18 cellular contexts compared by ENCODE assay signal in the genomic region with DNA sequence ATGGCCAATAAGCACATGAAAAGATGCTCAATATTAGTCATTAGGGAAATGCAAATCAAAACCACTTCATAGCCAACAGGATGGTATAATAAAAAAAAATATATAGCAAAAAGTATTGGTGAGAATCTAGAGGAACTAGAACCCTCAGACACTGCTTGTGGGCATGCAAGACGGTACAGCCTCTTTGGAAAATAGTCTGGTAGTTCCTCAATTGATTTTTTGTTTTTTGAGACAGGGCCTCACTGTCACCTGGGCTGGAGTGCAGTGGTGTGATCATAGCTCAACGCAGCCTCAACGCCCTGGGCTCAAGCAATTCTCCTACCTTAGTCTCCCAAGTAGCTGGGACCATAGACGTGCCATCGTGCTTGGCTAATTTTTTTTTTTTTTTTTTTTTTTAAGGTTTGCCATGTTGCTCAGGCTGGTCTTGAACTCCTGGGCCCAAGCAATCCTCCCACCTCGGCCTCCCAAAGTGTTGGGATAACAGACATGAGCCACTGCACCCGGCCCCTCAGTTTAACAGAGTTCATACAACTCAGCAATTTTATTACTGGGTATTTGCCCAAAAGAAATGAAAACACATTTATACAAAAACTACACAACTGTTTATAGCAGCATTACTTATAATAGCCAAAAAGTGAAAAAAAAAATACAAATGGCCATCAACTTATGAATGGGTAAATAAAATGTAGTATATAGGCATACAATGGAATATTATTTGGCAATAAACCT. TPM values are rescaled to one million over a fixed set of nuclear protein-coding genes. Genes with fewer than 3 reads are reported as not detected.
A peak's percentile ranks its signal among the peaks of the same experiment; 100 is the strongest.
DNase-seq lines count a peak whose midpoint lies in the region; ATAC-seq and TF ChIP-seq lines count a peak whose summit lies in the region.
"Had no signal": no experiment of that assay in that cellular context is flagged by ENCODE, and none has a peak within 500 bp of the region (broad histone marks: within the 10 kb centered on the region; RNA-seq: fewer than 3 reads in every experiment).

No MANE protein-coding gene starts in this region.

- H3K27ac Mint-ChIP-seq in activated CD4-positive, alpha-beta memory T cell treated with anti-CD3 and anti-CD28 coated beads, Interleukin-2, amount 10 ng/mL, durations not matched to agents 7 days and 5 days, result peak overlapping the region; percentile 52
- no peak overlapping the region for H3K27ac Mint-ChIP-seq in activated CD4-positive, alpha-beta memory T cell treated with anti-CD3 and anti-CD28 coated beads for 36 hours
- H3K27ac Mint-ChIP-seq in WTC11 (peak overlapping the region; percentile 13; the same call in 1 of the 2 replicates), type B pancreatic cell (peak overlapping the region; percentile 88)
- H3K27ac Mint-ChIP-seq: activated naive CD4-positive, alpha-beta T cell treated with anti-CD3 and anti-CD28 coated beads for 36 hours had no signal

- no peaks in the 10 kb centered on the region for H3K27me3 Mint-ChIP-seq in activated CD4-positive, alpha-beta memory T cell treated with anti-CD3 and anti-CD28 coated beads, Interleukin-2, amount 10 ng/mL, durations not matched to agents 7 days and 5 days
- no peaks in the 10 kb centered on the region for H3K27me3 Mint-ChIP-seq in activated CD4-positive, alpha-beta memory T cell treated with anti-CD3 and anti-CD28 coated beads for 36 hours
- H3K27me3 Mint-ChIP-seq in WTC11 (ENCODE audit: low read depth) (no peaks in the 10 kb centered on the region), type B pancreatic cell (peaks cover under 1% of the 10 kb centered on the region)

- no peak for TF ChIP-seq CTCF in WTC11 (IDR thresholded peaks at IDR 0.05)
- TF ChIP-seq CTCF in type B pancreatic cell (conservative IDR thresholded peaks at IDR 0.05), result no peak

- DNase-seq in activated CD4-positive, alpha-beta memory T cell treated with anti-CD3 and anti-CD28 coated beads, Interleukin-2, amount 10 ng/mL, durations not matched to agents 7 days and 5 days, result no peak
- DNase-seq in activated CD4-positive, alpha-beta memory T cell treated with anti-CD3 and anti-CD28 coated beads for 36 hours, result no peak
- DNase-seq in Kasumi-1 (lab: John Stamatoyannopoulos, UW), result peak; percentile 35 to 51
- no peak for DNase-seq in WTC11 (ENCODE audit: low spot score)
- DNase-seq in type B pancreatic cell (ENCODE audit: extremely low spot score, unreplicated experiment), result no peak
- DNase-seq in nucleus accumbens (lab: John Stamatoyannopoulos, UW), result no peak
- DNase-seq in A172 (ENCODE audit: low spot score), result no peak
- DNase-seq: activated naive CD4-positive, alpha-beta T cell treated with anti-CD3 and anti-CD28 coated beads for 36 hours; body of pancreas; effector memory CD4-positive, alpha-beta T cell; EL; H7; NCI-H2171 treated with DMSO at 0.1 percent for 48 hours; PC-9; stimulated activated CD4-positive, alpha-beta T cell treated with anti-CD3 and anti-CD28 coated beads, Interleukin-15, amount 100 ng/mL, for 24 hours; tibial artery had no signal

- peak overlapping the region; percentile 32 for H3K4me3 Mint-ChIP-seq in activated CD4-positive, alpha-beta memory T cell treated with anti-CD3 and anti-CD28 coated beads, Interleukin-2, amount 10 ng/mL, durations not matched to agents 7 days and 5 days
- no peak overlapping the region for H3K4me3 Mint-ChIP-seq in activated CD4-positive, alpha-beta memory T cell treated with anti-CD3 and anti-CD28 coated beads for 36 hours
- no peak overlapping the region for H3K4me3 Mint-ChIP-seq in WTC11
- no peak overlapping the region for H3K4me3 Mint-ChIP-seq in type B pancreatic cell
- H3K4me3 Mint-ChIP-seq: activated naive CD4-positive, alpha-beta T cell treated with anti-CD3 and anti-CD28 coated beads for 36 hours; mesothelial cell of epicardium had no signal

- H3K9me3 Mint-ChIP-seq in activated CD4-positive, alpha-beta memory T cell treated with anti-CD3 and anti-CD28 coated beads, Interleukin-2, amount 10 ng/mL, durations not matched to agents 7 days and 5 days, result no peaks in the 10 kb centered on the region
- H3K9me3 Mint-ChIP-seq in activated CD4-positive, alpha-beta memory T cell treated with anti-CD3 and anti-CD28 coated beads for 36 hours, result no peaks in the 10 kb centered on the region
- H3K9me3 Mint-ChIP-seq in WTC11 (no peaks in the 10 kb centered on the region), type B pancreatic cell (no peaks in the 10 kb centered on the region)
- H3K9me3 Mint-ChIP-seq: activated naive CD4-positive, alpha-beta T cell treated with anti-CD3 and anti-CD28 coated beads for 36 hours; mesothelial cell of epicardium had no signal

- H3K4me1 Mint-ChIP-seq in activated CD4-positive, alpha-beta memory T cell treated with anti-CD3 and anti-CD28 coated beads, Interleukin-2, amount 10 ng/mL, durations not matched to agents 7 days and 5 days, result peaks cover 61% of the 10 kb centered on the region
- peaks cover 31% of the 10 kb centered on the region for H3K4me1 Mint-ChIP-seq in activated CD4-positive, alpha-beta memory T cell treated with anti-CD3 and anti-CD28 coated beads for 36 hours (ENCODE audit: low read depth)
- H3K4me1 Mint-ChIP-seq in WTC11 (peaks cover 31% of the 10 kb centered on the region), type B pancreatic cell (ENCODE audit: unreplicated experiment) (peaks cover 33% of the 10 kb centered on the region)

- intact Hi-C loops in activated CD4-positive, alpha-beta memory T cell treated with anti-CD3 and anti-CD28 coated beads for 36 hours (cut with micrococcal nuclease), result no loop called here

- CTCF ChIA-PET in activated CD4-positive, alpha-beta memory T cell treated with anti-CD3 and anti-CD28 coated beads, Interleukin-2, amount 10 ng/mL, durations not matched to agents 7 days and 5 days (lab: Charles Lee), result interaction anchor here (0.9 to 1.5 kb wide), 2 partner anchors 33 to 44 kb away, joined by 3 read pairs; partner anchors contain the start of gene VPS33B
- CTCF ChIA-PET in activated CD4-positive, alpha-beta memory T cell treated with anti-CD3 and anti-CD28 coated beads for 36 hours (lab: Charles Lee), result interaction anchor here (1.1 kb wide), 1 partner anchor 55 kb away, joined by 4 read pairs; no protein-coding TSS in a partner anchor
- CTCF ChIA-PET in WTC11 (lab: Charles Lee), result interaction anchor here (0.6 to 4.7 kb wide), 6 partner anchors 32 to 280 kb away, joined by 3 to 26 read pairs (median 4); no protein-coding TSS in a partner anchor

- peaks cover 48% of the 10 kb centered on the region for H3K36me3 Mint-ChIP-seq in activated CD4-positive, alpha-beta memory T cell treated with anti-CD3 and anti-CD28 coated beads, Interleukin-2, amount 10 ng/mL, durations not matched to agents 7 days and 5 days (ENCODE audit: low read depth)
- peaks cover 15% of the 10 kb centered on the region for H3K36me3 Mint-ChIP-seq in activated CD4-positive, alpha-beta memory T cell treated with anti-CD3 and anti-CD28 coated beads for 36 hours
- H3K36me3 Mint-ChIP-seq in WTC11 (peaks cover 3% of the 10 kb centered on the region), type B pancreatic cell (peaks cover 3% of the 10 kb centered on the region)

- ATAC-seq in WTC11, result no peak
- no peak for ATAC-seq in GM19035 (IDR thresholded peaks at IDR 0.05; ENCODE audit: unreplicated experiment)
- ATAC-seq: body of pancreas had no signal

- POLR2A ChIA-PET in activated CD4-positive, alpha-beta memory T cell treated with anti-CD3 and anti-CD28 coated beads, Interleukin-2, amount 10 ng/mL, durations not matched to agents 7 days and 5 days (lab: Charles Lee), result interaction anchor here (1.1 kb wide), 1 partner anchor 10 kb away, joined by 4 read pairs; no protein-coding TSS in a partner anchor
- POLR2A ChIA-PET in activated CD4-positive, alpha-beta memory T cell treated with anti-CD3 and anti-CD28 coated beads for 36 hours (lab: Charles Lee), result no interaction called here
- POLR2A ChIA-PET in WTC11 (lab: Charles Lee), result interaction anchor here (0.6 kb wide), 1 partner anchor 52 kb away, joined by 3 read pairs; no protein-coding TSS in a partner anchor

RNA-seq across cellular contexts. Expression of gene PRC1, which starts 5.1 kb away (rescaled TPM):
- 100 to 1,000 TPM; 158 to 167 TPM for total RNA-seq in activated CD4-positive, alpha-beta memory T cell treated with anti-CD3 and anti-CD28 coated beads, Interleukin-2, amount 10 ng/mL, durations not matched to agents 7 days and 5 days
- 100 to 1,000 TPM; 151 to 158 TPM for total RNA-seq in activated CD4-positive, alpha-beta memory T cell treated with anti-CD3 and anti-CD28 coated beads for 36 hours
- 114 to 130 TPM (median 121 TPM) in 3 replicates for total RNA-seq in WTC11 (2021)
- 54.6 and 101 TPM in 2 replicates for total RNA-seq in type B pancreatic cell (ENCODE audit: low replicate concordance)
- 311 and 334 TPM in 2 replicates for total RNA-seq in A172 (2014; rRNA removed; shearing (Covaris generic))

RNA-seq across cellular contexts. Expression of gene VPS33B, which starts 33.2 kb away (rescaled TPM):
- total RNA-seq in activated CD4-positive, alpha-beta memory T cell treated with anti-CD3 and anti-CD28 coated beads, Interleukin-2, amount 10 ng/mL, durations not matched to agents 7 days and 5 days, result 10 to 100 TPM; 20.8 to 23.5 TPM
- total RNA-seq in activated CD4-positive, alpha-beta memory T cell treated with anti-CD3 and anti-CD28 coated beads for 36 hours, result 10 to 100 TPM; 26.4 to 26.5 TPM
- total RNA-seq in WTC11 (2021) (18.1 to 21.1 TPM (median 20.7 TPM) in 3 replicates), type B pancreatic cell (ENCODE audit: low replicate concordance) (20.2 and 25.5 TPM in 2 replicates)
- total RNA-seq in A172 (2014; rRNA removed; shearing (Covaris generic)), result 7.6 and 8.0 TPM in 2 replicates

RNA-seq across cellular contexts. Expression of gene RCCD1, which starts 34.5 kb away (rescaled TPM):
- 10 to 100 TPM; 31.3 to 32.8 TPM for total RNA-seq in activated CD4-positive, alpha-beta memory T cell treated with anti-CD3 and anti-CD28 coated beads, Interleukin-2, amount 10 ng/mL, durations not matched to agents 7 days and 5 days
- 10 to 100 TPM; 39.9 to 41.4 TPM for total RNA-seq in activated CD4-positive, alpha-beta memory T cell treated with anti-CD3 and anti-CD28 coated beads for 36 hours
- total RNA-seq in WTC11 (2021) (26.1 to 31.9 TPM (median 27.8 TPM) in 3 replicates), type B pancreatic cell (ENCODE audit: low replicate concordance) (14.0 and 20.3 TPM in 2 replicates)
- 9.2 and 11.0 TPM in 2 replicates for total RNA-seq in A172 (2014; rRNA removed; shearing (Covaris generic))

RNA-seq across cellular contexts. Expression of gene UNC45A, which starts 54.1 kb away (rescaled TPM):
- 10 to 100 TPM; 71.3 to 75.2 TPM for total RNA-seq in activated CD4-positive, alpha-beta memory T cell treated with anti-CD3 and anti-CD28 coated beads, Interleukin-2, amount 10 ng/mL, durations not matched to agents 7 days and 5 days
- total RNA-seq in activated CD4-positive, alpha-beta memory T cell treated with anti-CD3 and anti-CD28 coated beads for 36 hours, result 10 to 100 TPM; 71.1 to 74.3 TPM
- total RNA-seq in WTC11 (2021), result 92.1 to 102 TPM (median 101 TPM) in 3 replicates
- 78.9 and 80.2 TPM in 2 replicates for total RNA-seq in type B pancreatic cell (ENCODE audit: low replicate concordance)
- 64.5 and 64.7 TPM in 2 replicates for total RNA-seq in A172 (2014; rRNA removed; shearing (Covaris generic))

RNA-seq across cellular contexts. Expression of gene HDDC3, which starts 56.9 kb away (rescaled TPM):
- 10 to 100 TPM; 37.6 to 41.7 TPM for total RNA-seq in activated CD4-positive, alpha-beta memory T cell treated with anti-CD3 and anti-CD28 coated beads, Interleukin-2, amount 10 ng/mL, durations not matched to agents 7 days and 5 days
- 10 to 100 TPM; 45.0 to 45.8 TPM for total RNA-seq in activated CD4-positive, alpha-beta memory T cell treated with anti-CD3 and anti-CD28 coated beads for 36 hours
- total RNA-seq in WTC11 (2021), result 16.4 to 23.6 TPM (median 21.7 TPM) in 3 replicates
- total RNA-seq in type B pancreatic cell (ENCODE audit: low replicate concordance), result 16.8 and 18.9 TPM in 2 replicates
- total RNA-seq in A172 (2014; rRNA removed; shearing (Covaris generic)), result 11.3 and 15.4 TPM in 2 replicates

Comparison
In these comparisons a context has a peak if more than half of its experiments do, and no peak if none do; other contexts are left out.
1. DNase-seq: peak in Kasumi-1 (2 of 2); none in activated CD4-positive, alpha-beta memory T cell treated with anti-CD3 and anti-CD28 coated beads, Interleukin-2, amount 10 ng/mL, durations not matched to agents 7 days and 5 days (single experiment), activated CD4-positive, alpha-beta memory T cell treated with anti-CD3 and anti-CD28 coated beads for 36 hours (single experiment), WTC11 (single experiment), type B pancreatic cell (single experiment), nucleus accumbens (0 of 56) and A172 (single experiment).